ENCODE assay signal across 24 cellular contexts in the genomic region with DNA sequence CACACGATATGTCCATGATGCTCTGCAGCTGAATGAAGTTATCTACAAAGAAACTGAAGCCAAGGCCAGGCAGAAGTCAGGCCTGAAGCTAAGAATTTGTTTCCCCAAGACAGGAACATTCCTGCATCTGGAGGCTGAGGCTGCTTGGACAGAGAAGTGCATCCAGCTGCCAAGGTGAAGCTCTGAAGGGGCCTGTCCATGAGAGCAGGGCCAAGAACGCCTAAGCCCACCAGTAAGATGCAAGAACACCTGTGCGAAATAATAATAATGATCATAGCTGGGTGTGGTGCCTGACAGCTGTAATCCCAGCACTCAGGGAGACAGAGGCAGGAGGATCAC. TPM values are rescaled to one million over a fixed set of nuclear protein-coding genes. Genes with fewer than 3 reads are reported as not detected.
A peak's percentile ranks its signal among the peaks of the same experiment; 100 is the strongest.
DNase-seq lines count a peak whose midpoint lies in the region; ATAC-seq and TF ChIP-seq lines count a peak whose summit lies in the region.
"Had no signal": no experiment of that assay in that cellular context is flagged by ENCODE, and none has a peak within 500 bp of the region (broad histone marks: within the 10 kb centered on the region; RNA-seq: fewer than 3 reads in every experiment).

No MANE protein-coding gene starts in this region.

- H3K79me2 ChIP-seq in OCI-LY3 (ENCODE audit: low read length): no peaks in the 10 kb centered on the region
- H3K79me2 ChIP-seq: hepatocyte had no signal

- ATAC-seq in GM18873 (IDR thresholded peaks at IDR 0.05; ENCODE audit: low FRiP score, unreplicated experiment): peak; percentile 8
- ATAC-seq in GM19324 (IDR thresholded peaks at IDR 0.05; ENCODE audit: low FRiP score, unreplicated experiment): no peak
- ATAC-seq: foreskin keratinocyte; PC-3; right cardiac atrium; stimulated activated naive CD8-positive, alpha-beta T cell treated with anti-CD3 and anti-CD28 coated beads, Interleukin-15, Interleukin-2, amounts not matched to agents 100 U/mL and 50 U/mL, for 24 hours had no signal

- H4K20me1 ChIP-seq in OCI-LY3 (ENCODE audit: insufficient read depth, low read length): no peaks in the 10 kb centered on the region

- H3K9me3 ChIP-seq in OCI-LY3 (ENCODE audit: insufficient read depth, low read length) (no peaks in the 10 kb centered on the region), suprapubic skin (no peaks in the 10 kb centered on the region)
- H3K9me3 ChIP-seq: HAP-1, thyroid gland had no signal

- peak overlapping the region; percentile 86 for H2AFZ ChIP-seq in OCI-LY3 (ENCODE audit: low read depth, low read length)
- H2AFZ ChIP-seq: hepatocyte had no signal

- H3K36me3 ChIP-seq in OCI-LY3 (replicated peaks; ENCODE audit: low read depth, low read length): no peaks in the 10 kb centered on the region
- no peaks in the 10 kb centered on the region for H3K36me3 ChIP-seq in suprapubic skin
- H3K36me3 ChIP-seq: HAP-1, thyroid gland had no signal

- peak overlapping the region; percentile 83 for H3K27ac ChIP-seq in OCI-LY3 (ENCODE audit: low read length)
- H3K27ac ChIP-seq in suprapubic skin: peak overlapping the region; percentile 35
- H3K27ac ChIP-seq: epithelial cell of prostate, foreskin keratinocyte, hepatocyte, thyroid gland, VCaP had no signal

- WGBS in suprapubic skin: 56% methylated on average over 3 of the region's 3 CpGs

- peaks cover 56% of the 10 kb centered on the region for H3K4me1 ChIP-seq in OCI-LY3 (ENCODE audit: low read length)
- peaks cover 37% of the 10 kb centered on the region for H3K4me1 ChIP-seq in suprapubic skin
- H3K4me1 ChIP-seq: foreskin keratinocyte, HAP-1 had no signal

- peaks cover 9% of the 10 kb centered on the region; the same call in 1 of the 2 replicates for H3K4me1 Mint-ChIP-seq in HFFc6 (ENCODE audit: low read depth)

- H3K27me3 Mint-ChIP-seq in HFFc6 (ENCODE audit: insufficient read depth): peaks cover 10% of the 10 kb centered on the region

- peak overlapping the region; percentile 80 for H3K4me2 ChIP-seq in OCI-LY3 (ENCODE audit: low read length)
- H3K4me2 ChIP-seq: hepatocyte had no signal

- peak overlapping the region; percentile 62 for H3K9ac ChIP-seq in OCI-LY3 (ENCODE audit: low read length)

- H3K27me3 ChIP-seq in OCI-LY3 (ENCODE audit: low read depth, low read length) (no peaks in the 10 kb centered on the region), suprapubic skin (no peaks in the 10 kb centered on the region)
- H3K27me3 ChIP-seq: hepatocyte, thyroid gland had no signal

- H3K4me3 Mint-ChIP-seq in HFFc6: no peak overlapping the region
- H3K4me3 Mint-ChIP-seq: activated CD4-positive, alpha-beta T cell treated with anti-CD3 and anti-CD28 coated beads, Interleukin-2, amount 10 ng/mL, durations not matched to agents 7 days and 5 days; activated naive CD8-positive, alpha-beta T cell; naive B cell had no signal

- H3K36me3 Mint-ChIP-seq in HFFc6 (ENCODE audit: low read depth): no peaks in the 10 kb centered on the region
- H3K36me3 Mint-ChIP-seq: activated naive CD8-positive, alpha-beta T cell; naive B cell had no signal

- DNase-seq in fibroblast of the aortic adventitia (ENCODE audit: low read depth): peak; percentile 38
- no peak for DNase-seq in suprapubic skin (ENCODE audit: low spot score in 2 of 2)
- no peak for DNase-seq in hepatic stellate cell (ENCODE audit: low spot score)
- DNase-seq in HFFc6: no peak
- DNase-seq: foreskin keratinocyte; naive B cell; NCI-H1417 treated with DMSO at 0.1 percent for 48 hours; NCI-H2081 treated with DMSO at 0.1 percent for 48 hours; NCI-H82; PC-3; right cardiac atrium; stimulated activated CD4-positive, alpha-beta T cell treated with anti-CD3 and anti-CD28 coated beads, Interleukin-4, amount 100 ng/mL, for 24 hours; stimulated activated naive CD8-positive, alpha-beta T cell treated with anti-CD3 and anti-CD28 coated beads, Interleukin-15, Interleukin-2, amounts not matched to agents 100 U/mL and 50 U/mL, for 24 hours; thyroid gland had no signal

- no peak for TF ChIP-seq POLR2A in suprapubic skin (IDR thresholded peaks at IDR 0.05)

- TF ChIP-seq EP300 in suprapubic skin (IDR thresholded peaks at IDR 0.05): no peak

- H3K4me3 ChIP-seq in OCI-LY3 (ENCODE audit: low read length) (peak overlapping the region; percentile 63), fibroblast of the aortic adventitia (ENCODE audit: low read depth, low read length) (no peak overlapping the region), suprapubic skin (no peak overlapping the region)
- H3K4me3 ChIP-seq: HAP-1, hepatocyte, thyroid gland had no signal

- H3K9me3 Mint-ChIP-seq in HFFc6: no peaks in the 10 kb centered on the region
- H3K9me3 Mint-ChIP-seq: activated CD4-positive, alpha-beta T cell treated with anti-CD3 and anti-CD28 coated beads, Interleukin-2, amount 10 ng/mL, durations not matched to agents 7 days and 5 days; activated T-helper 2 cell treated with anti-CD3 and anti-CD28 coated beads, Interferon-gamma antibody, Interleukin-2, Interleukin-4, amounts not matched to agents 10 μg/mL and 5 μg/mL and 100 μg/mL, durations not matched to agents 14 hours and 24 hours and 36 hours; naive B cell had no signal

- TF ChIP-seq CTCF in OCI-LY3 (IDR thresholded peaks at IDR 0.05; ENCODE audit: low read depth, low read length) (no peak), fibroblast of the aortic adventitia (IDR thresholded peaks at IDR 0.05; ENCODE audit: insufficient read depth, low read length) (no peak), suprapubic skin (IDR thresholded peaks at IDR 0.05) (no peak), HFFc6 (IDR thresholded peaks at IDR 0.05) (no peak)

- H3K27ac Mint-ChIP-seq in HFFc6: no peak overlapping the region
- H3K27ac Mint-ChIP-seq: activated CD4-positive, alpha-beta T cell treated with anti-CD3 and anti-CD28 coated beads, Interleukin-2, amount 10 ng/mL, durations not matched to agents 7 days and 5 days; activated naive CD8-positive, alpha-beta T cell; activated T-helper 2 cell treated with anti-CD3 and anti-CD28 coated beads, Interferon-gamma antibody, Interleukin-2, Interleukin-4, amounts not matched to agents 10 μg/mL and 5 μg/mL and 100 μg/mL, durations not matched to agents 14 hours and 24 hours and 36 hours had no signal

RNA-seq across cellular contexts. Expression of a gene that starts 37.7 kb away (rescaled TPM):
- 23.4 and 33.0 TPM in 2 replicates for total RNA-seq in fibroblast of the aortic adventitia (ENCODE audit: low replicate concordance)
- total RNA-seq in suprapubic skin: 10 to 100 TPM in 2 of 4 donors, 1 to 10 TPM in 2; 8.8 to 12.7 (median 10.1) TPM
- total RNA-seq in HFFc6 (2021; fragmentation: NEBNext Ultra II Directional; extraction: Animal tissue kit (Norgen Biotek cat#: 25700)): 10 to 100 TPM; 19.7 to 25.0 (median 21.9) TPM
